8 cellular contexts compared by ENCODE assay signal in genomic region chr17:81488276-81488860, GRCh38. TPM values are rescaled to one million over a fixed set of nuclear protein-coding genes. Genes with fewer than 3 reads are reported as not detected.
A peak's percentile ranks its signal among the peaks of the same experiment; 100 is the strongest.
DNase-seq lines count a peak whose midpoint lies in the region; ATAC-seq and TF ChIP-seq lines count a peak whose summit lies in the region.

No MANE protein-coding gene starts in this region.

- CTCF ChIA-PET in Caco-2 (lab: Charles Lee): interaction anchor here (0.6 kb wide), 1 partner anchor 93 kb away, joined by 3 read pairs; the partner anchor contains the start of gene BAHCC1

- no peak for TF ChIP-seq POLR2A in ovary (IDR thresholded peaks at IDR 0.05)
- no peak for TF ChIP-seq POLR2A in GM18505 (IDR thresholded peaks at IDR 0.05; ENCODE audit: borderline replicate concordance, extremely low read depth, insufficient read depth, insufficient read length)

- peak overlapping the region; percentile 60 for H3K4me3 Mint-ChIP-seq in Caco-2 (ENCODE audit: unreplicated experiment)

- no peak for ATAC-seq in HG03571 (IDR thresholded peaks at IDR 0.05; ENCODE audit: unreplicated experiment)
- no peak for ATAC-seq in GM18505 (IDR thresholded peaks at IDR 0.05; ENCODE audit: unreplicated experiment)

- H3K36me3 ChIP-seq in Caco-2 (ENCODE audit: control insufficient read depth, insufficient read depth, low read length) (no peaks in the 10 kb centered on the region), ovary (no peaks in the 10 kb centered on the region)

- no peaks in the 10 kb centered on the region for H3K36me3 Mint-ChIP-seq in Caco-2 (ENCODE audit: insufficient read depth, unreplicated experiment)

- POLR2A ChIA-PET in Caco-2 (lab: Charles Lee): no interaction called here

- H3K4me1 Mint-ChIP-seq in Caco-2 (ENCODE audit: low read depth, unreplicated experiment): peaks cover 6% of the 10 kb centered on the region

- peak overlapping the region in 1 of 2 donors; percentile 32 for H3K27ac ChIP-seq in ovary

- TF ChIP-seq EP300 in ovary (IDR thresholded peaks at IDR 0.05): no peak

- H3K9me3 ChIP-seq in Caco-2: no peaks in the 10 kb centered on the region
- H3K9me3 ChIP-seq in ovary: no peaks in the 10 kb centered on the region

- TF ChIP-seq CTCF in Caco-2 (IDR thresholded peaks at IDR 0.05; ENCODE audit: insufficient read depth in 1 of 2, low read depth in 1 of 2, low read length in 1 of 2, severe bottlenecking in 1 of 2, unreplicated experiment in 1 of 2) (no peak), epithelial cell of proximal tubule (conservative IDR thresholded peaks at IDR 0.05; ENCODE audit: low read depth, low read length) (no peak), ovary (IDR thresholded peaks at IDR 0.05) (no peak)

- no peaks in the 10 kb centered on the region for H3K27me3 ChIP-seq in Caco-2 (replicated peaks; ENCODE audit: control insufficient read depth, insufficient read depth, low read length)
- H3K27me3 ChIP-seq in ovary: no peaks in the 10 kb centered on the region

- H3K4me3 ChIP-seq in Caco-2 (ENCODE audit: low read depth, low read length) (peak overlapping the region; percentile 89), epithelial cell of proximal tubule (ENCODE audit: low read depth, low read length) (peak overlapping the region; percentile 60), ovary (peak overlapping the region; percentile 48)
- H3K4me3 ChIP-seq in Jurkat, Clone E6-1 (ENCODE audit: low read length): peak overlapping the region; percentile 61

- H3K4me1 ChIP-seq in Caco-2 (peaks cover 19% of the 10 kb centered on the region), ovary (ENCODE audit: insufficient read depth) (peaks cover 5% of the 10 kb centered on the region)

- 1 to 9% (median 8%) methylated on average over 17 to 47 of the region's 52 CpGs for whole genome bisulfite sequencing in ovary, 3 donors

- no peak for DNase-seq in Caco-2
- no peak for DNase-seq in Jurkat, Clone E6-1 (ENCODE audit: low read depth, low spot score)
- DNase-seq in epithelial cell of proximal tubule (ENCODE audit: low read depth): no peak
- peak in 1 of 5 donors; percentile 60 for DNase-seq in ovary
- DNase-seq in T1000 (lab: John Stamatoyannopoulos, UW): no peak
- no peak for DNase-seq in Ammon's horn (ENCODE audit: low spot score)

- no peaks in the 10 kb centered on the region for H3K9me3 Mint-ChIP-seq in Caco-2 (ENCODE audit: unreplicated experiment)

- no peak overlapping the region for H3K27ac Mint-ChIP-seq in Caco-2 (ENCODE audit: unreplicated experiment)

- intact Hi-C loops in Caco-2 (cut with micrococcal nuclease; ENCODE audit: unreplicated experiment): no loop called here
- intact Hi-C loops in ovary (cut with DNase I): loop anchor here in 2 of 4 donors (10.0 kb wide), 2 partner anchors 64 to 84 kb away; no protein-coding TSS in a partner anchor

- TSS peak; percentile 51 for BruUV-seq in Caco-2 (replicated peaks; lab: Mats Ljungman, UMichigan)

- H3K27me3 Mint-ChIP-seq in Caco-2 (ENCODE audit: insufficient read depth, unreplicated experiment): no peaks in the 10 kb centered on the region

RNA-seq across cellular contexts. Expression of gene ACTG1, which starts 24.2 kb away (rescaled TPM):
- 1,436 and 1,933 TPM in 2 replicates for total RNA-seq in Caco-2 (2022)
- polyA plus RNA-seq in Jurkat, Clone E6-1 (2012; ENCODE audit: insufficient read depth, insufficient read length): 2,303 TPM
- total RNA-seq in epithelial cell of proximal tubule: 8,322 and 8,951 TPM in 2 replicates
- total RNA-seq in ovary: 1,000 to 10,000 TPM; 3,016 to 5,681 (median 4,174) TPM
- 1,000 to 10,000 TPM; 1,825 to 3,391 TPM for polyA plus RNA-seq in ovary

RNA-seq across cellular contexts. Expression of gene FSCN2, which starts 39.8 kb away (rescaled TPM):
- total RNA-seq in Caco-2 (2022) (2.1 and 2.9 TPM in 2 replicates), epithelial cell of proximal tubule (0.51 TPM in 1 of 2 replicates, not detected in the other), ovary (1 to 10 TPM; 1.8 to 6.4 (median 3.9) TPM)
- not detected for polyA plus RNA-seq in Jurkat, Clone E6-1 (2012; ENCODE audit: insufficient read depth, insufficient read length)
- 1 to 10 TPM in 1 of 2 donors, under 1 TPM in 1; 0.13 to 1.6 TPM for polyA plus RNA-seq in ovary
